10 cellular contexts compared by ENCODE assay signal in the genomic region with DNA sequence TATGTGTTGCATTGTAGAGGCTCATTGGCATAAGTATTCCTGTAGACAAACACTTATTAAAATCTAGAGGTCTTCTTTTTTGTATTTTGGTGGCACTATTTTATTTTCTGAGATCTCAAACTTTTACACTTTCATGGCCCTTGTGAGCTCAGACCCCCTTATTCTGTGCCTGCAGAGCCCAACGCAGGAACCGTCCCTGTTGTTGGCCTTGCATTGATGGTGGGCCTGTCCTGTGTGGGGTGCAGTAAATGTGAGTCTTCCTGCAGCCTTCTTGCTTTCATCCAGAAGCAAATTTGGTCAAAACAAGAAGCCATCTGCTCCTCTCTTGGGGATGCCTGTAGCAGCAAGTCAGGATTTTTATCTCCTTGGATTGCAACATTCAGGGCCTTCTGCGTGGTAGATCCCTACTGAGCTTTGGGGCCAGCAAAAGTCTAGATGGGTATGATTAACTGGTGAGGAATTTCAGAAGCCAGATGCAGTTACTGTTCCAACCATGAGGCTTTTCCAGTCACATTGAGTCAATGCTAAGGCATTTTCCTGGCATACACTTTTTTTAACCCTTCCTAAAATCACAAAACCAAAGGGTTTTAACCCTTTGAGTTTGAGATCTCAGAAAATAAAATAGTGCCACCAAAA. TPM values are rescaled to one million over a fixed set of nuclear protein-coding genes. Genes with fewer than 3 reads are reported as not detected.
DNase-seq lines count a peak whose midpoint lies in the region; FAIRE-seq and TF ChIP-seq lines count a peak whose summit lies in the region.
"Had no signal": no experiment of that assay in that cellular context is flagged by ENCODE, and none has a peak within 500 bp of the region (broad histone marks: within the 10 kb centered on the region; RNA-seq: fewer than 3 reads in every experiment).

No MANE protein-coding gene starts in this region.

- no peak for TF ChIP-seq CTCF in foreskin fibroblast (IDR thresholded peaks at IDR 0.05; ENCODE audit: low read depth, low read length)

- H3K4me1 ChIP-seq in SJSA1 (replicated peaks): peaks cover 53% of the 10 kb centered on the region

- TF ChIP-seq POLR2A in H54 (IDR thresholded peaks at IDR 0.05; ENCODE audit: low read depth, low read length): no peak

- H3K27me3 ChIP-seq in SJSA1 (replicated peaks): no peaks in the 10 kb centered on the region

- FAIRE-seq in H54 (lab: Jason Lieb, UNC): peak; percentile 98

- H3K27ac ChIP-seq in SJSA1: peak overlapping the region; percentile 61

- peaks cover 65% of the 10 kb centered on the region for H3K36me3 ChIP-seq in SJSA1

- H3K4me3 ChIP-seq in SJSA1: no peak overlapping the region
- H3K4me3 ChIP-seq in foreskin fibroblast (ENCODE audit: low read depth in 1 of 2, low read length in 2 of 2): no peak overlapping the region
- H3K4me3 ChIP-seq in skeletal muscle cell (ENCODE audit: low read depth, low read length): no peak overlapping the region

- H3K9me3 ChIP-seq in SJSA1 (replicated peaks): no peaks in the 10 kb centered on the region

- DNase-seq in H54 (ENCODE audit: insufficient read length, low spot score) (peak; percentile 78), SJSA1 (ENCODE audit: low read depth in 1 of 2, low spot score in 2 of 2) (peak; percentile 89 to 90), foreskin fibroblast (peak; percentile 95 to 97), skeletal muscle cell (ENCODE audit: low read depth) (peak; percentile 90), hypothalamus (lab: John Stamatoyannopoulos, UW) (no peak), mesenteric fat pad (ENCODE audit: low spot score) (no peak), NCI-H187 (lab: John Stamatoyannopoulos, UW) (no peak)
- DNase-seq in activated CD4-positive, alpha-beta T cell treated with anti-CD3 and anti-CD28 coated beads, Interleukin-2, amount 50 U/mL, for 4 hours: no peak
- DNase-seq: activated CD4-positive, alpha-beta memory T cell treated with anti-CD3 and anti-CD28 coated beads for 36 hours; NCI-H526 treated with DMSO at 0.1 percent for 48 hours had no signal

RNA-seq across cellular contexts. Expression of a gene that starts 31.7 kb away (rescaled TPM):
- total RNA-seq in SJSA1 (2014; rRNA removed; shearing (Covaris generic)): 445 and 523 TPM in 2 replicates
- 46.9 TPM for total RNA-seq in mesenteric fat pad

Comparison
In these comparisons a context has a peak if more than half of its experiments do, and no peak if none do; other contexts are left out.
1. DNase-seq: peak in H54 (single experiment), SJSA1 (2 of 2), foreskin fibroblast (2 of 2) and skeletal muscle cell (single experiment); none in hypothalamus (0 of 51), activated CD4-positive, alpha-beta T cell treated with anti-CD3 and anti-CD28 coated beads, Interleukin-2, amount 50 U/mL, for 4 hours (0 of 2), mesenteric fat pad (single experiment) and NCI-H187 (0 of 2).